ENCODE assay signal across 8 cellular contexts in the genomic region with DNA sequence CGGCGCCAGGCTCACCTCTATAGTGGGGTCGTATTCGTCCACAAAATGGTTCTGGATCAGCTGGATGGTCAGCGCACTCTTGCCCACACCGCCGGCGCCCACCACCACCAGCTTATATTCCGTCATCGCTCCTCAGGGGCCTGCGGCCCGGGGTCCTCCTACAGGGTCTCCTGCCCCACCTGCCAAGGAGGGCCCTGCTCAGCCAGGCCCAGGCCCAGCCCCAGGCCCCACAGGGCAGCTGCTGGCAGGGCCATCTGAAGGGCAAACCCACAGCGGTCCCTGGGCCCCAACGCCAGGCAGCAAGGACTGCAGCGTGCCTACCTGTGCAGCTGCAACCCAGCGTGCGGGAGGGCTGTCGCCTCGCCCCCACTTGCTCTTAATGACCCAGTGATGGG. TPM values are rescaled to one million over a fixed set of nuclear protein-coding genes. Genes with fewer than 3 reads are reported as not detected.
A peak's percentile ranks its signal among the peaks of the same experiment; 100 is the strongest.
DNase-seq lines count a peak whose midpoint lies in the region; ATAC-seq and TF ChIP-seq lines count a peak whose summit lies in the region.

No MANE protein-coding gene starts in this region.

- no peak for TF ChIP-seq POLR2A in gastroesophageal sphincter (IDR thresholded peaks at IDR 0.05)

- 45 to 100% methylated on average over 1 to 4 of the region's 19 CpGs for WGBS in gastroesophageal sphincter (ENCODE audit: low coverage in 1 of 2), 2 donors

- no peaks in the 10 kb centered on the region for H3K27me3 ChIP-seq in GM06990 (replicated peaks; ENCODE audit: control insufficient read depth, insufficient read depth, low read length)
- no peaks in the 10 kb centered on the region for H3K27me3 ChIP-seq in WERI-Rb-1 (ENCODE audit: insufficient read depth, low read depth, severe bottlenecking)
- H3K27me3 ChIP-seq in gastroesophageal sphincter, result peaks cover 17% of the 10 kb centered on the region

- no peak for TF ChIP-seq EP300 in gastroesophageal sphincter (IDR thresholded peaks at IDR 0.05)

- H3K4me1 ChIP-seq in gastroesophageal sphincter, result peaks cover 0 to 51% (median 30%) of the 10 kb centered on the region in 3 donors

- TF ChIP-seq CTCF in GM06990 (IDR thresholded peaks at IDR 0.05; ENCODE audit: insufficient read depth, low read length, poor library complexity, severe bottlenecking) (no peak), WERI-Rb-1 (IDR thresholded peaks at IDR 0.05; ENCODE audit: low read depth, low read length) (no peak), gastroesophageal sphincter (IDR thresholded peaks at IDR 0.05) (no peak), retinal pigment epithelial cell (conservative IDR thresholded peaks at IDR 0.05; ENCODE audit: low read depth, low read length) (no peak)

- H3K36me3 ChIP-seq in GM06990 (ENCODE audit: control insufficient read depth, insufficient read depth, low read length) (peaks cover 18% of the 10 kb centered on the region), WERI-Rb-1 (peaks cover 32% of the 10 kb centered on the region), gastroesophageal sphincter (peaks cover 0 to 39% of the 10 kb centered on the region in 2 donors)

- DNase-seq in GM06990 (ENCODE audit: extremely low read depth, insufficient read length) (no peak), WERI-Rb-1 (no peak), retinal pigment epithelial cell (ENCODE audit: low read depth) (no peak), cerebellum (ENCODE audit: low spot score) (no peak), OCI-M1 (lab: John Stamatoyannopoulos, UW) (no peak), EL (no peak)

- ATAC-seq in gastroesophageal sphincter, result no peak
- no peak for ATAC-seq in HG02973 (IDR thresholded peaks at IDR 0.05; ENCODE audit: unreplicated experiment)

- H3K4me3 ChIP-seq in GM06990 (replicated peaks; ENCODE audit: low read depth, low read length), result peak overlapping the region; percentile 81
- peak overlapping the region; percentile 91 for H3K4me3 ChIP-seq in WERI-Rb-1 (ENCODE audit: low read depth, low read length)
- peak overlapping the region; percentile 87 to 88 for H3K4me3 ChIP-seq in gastroesophageal sphincter
- H3K4me3 ChIP-seq in retinal pigment epithelial cell (ENCODE audit: low read length), result peak overlapping the region; percentile 73

- H3K27ac ChIP-seq in WERI-Rb-1, result no peak overlapping the region
- H3K27ac ChIP-seq in gastroesophageal sphincter, result peak overlapping the region in 2 of 4 donors; percentile 77 to 89

- H3K9me3 ChIP-seq in WERI-Rb-1 (ENCODE audit: severe bottlenecking) (peaks cover 2% of the 10 kb centered on the region), gastroesophageal sphincter (no peaks in the 10 kb centered on the region)

RNA-seq across cellular contexts. Expression of gene HRAS, which starts 1.2 kb away (rescaled TPM):
- 10 to 100 TPM; 41.1 to 68.0 (median 53.8) TPM for total RNA-seq in gastroesophageal sphincter
- 16.2 TPM for total RNA-seq in cerebellum

RNA-seq across cellular contexts. Expression of gene LRRC56, which starts 3.1 kb away (rescaled TPM):
- total RNA-seq in gastroesophageal sphincter (under 1 TPM in 3 of 4 donors, not detected in 1; 0.13 to 0.69 (median 0.20) TPM), cerebellum (1.5 TPM)

RNA-seq across cellular contexts. Expression of gene LMNTD2, which starts 26.3 kb away (rescaled TPM):
- total RNA-seq in gastroesophageal sphincter, result 1 to 10 TPM in 3 of 4 donors, under 1 TPM in 1; 0.81 to 2.1 (median 1.1) TPM
- not detected for total RNA-seq in cerebellum

RNA-seq across cellular contexts. Expression of gene RASSF7, which starts 26.6 kb away (rescaled TPM):
- 10 to 100 TPM in 2 of 4 donors, 1 to 10 TPM in 2; 3.4 to 12.5 (median 8.6) TPM for total RNA-seq in gastroesophageal sphincter
- 10.3 TPM for total RNA-seq in cerebellum

RNA-seq across cellular contexts. Expression of gene RNH1, which starts 27.2 kb away (rescaled TPM):
- total RNA-seq in gastroesophageal sphincter (100 to 1,000 TPM; 243 to 354 (median 264) TPM), cerebellum (33.9 TPM)
